Comparison of ENCODE assay signal across 25 cellular contexts in the genomic region with DNA sequence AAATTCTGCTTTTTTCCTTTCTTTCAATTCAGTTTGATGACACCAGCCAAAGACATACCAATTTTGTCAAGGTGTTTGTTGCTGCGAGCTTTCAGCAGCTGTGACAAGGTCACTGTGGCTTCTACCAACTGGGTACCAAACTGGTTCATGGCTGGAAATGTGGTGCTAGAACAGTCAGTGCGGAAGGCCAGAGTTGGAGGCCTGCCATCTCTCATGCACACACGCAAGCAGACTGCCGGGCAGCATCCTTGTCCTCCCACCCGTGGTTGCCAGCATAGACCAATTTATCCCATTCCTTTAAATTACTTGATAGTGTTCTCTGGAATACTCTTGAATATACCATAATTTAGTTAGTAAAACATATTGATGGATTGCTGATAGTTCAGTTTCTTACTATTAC.
DNase-seq lines count a peak whose midpoint lies in the region; ATAC-seq and TF ChIP-seq lines count a peak whose summit lies in the region.
"Had no signal": no experiment of that assay in that cellular context is flagged by ENCODE, and none has a peak within 500 bp of the region (broad histone marks: within the 10 kb centered on the region; RNA-seq: fewer than 3 reads in every experiment).

No MANE protein-coding gene starts in this region.

- no peak for TF ChIP-seq POLR2A in body of pancreas (IDR thresholded peaks at IDR 0.05)

- ATAC-seq in Right ventricle myocardium inferior, result peak; percentile 39
- peak; percentile 63 for ATAC-seq in left ventricle myocardium superior
- no peak for ATAC-seq in body of pancreas
- ATAC-seq: GM12878, HCT116, HepG2, PC-3 had no signal

- WGBS in body of pancreas, 2 donors, result 93 to 95% methylated on average over 5 of the region's 5 CpGs

- H3K36me3 ChIP-seq in right atrium auricular region (no peaks in the 10 kb centered on the region), body of pancreas (replicated peaks in 1 of 2; ENCODE audit: insufficient read depth in 1 of 2, low read depth in 2 of 2) (no peaks in the 10 kb centered on the region)

- peaks cover 0 to 5% (median 0%) of the 10 kb centered on the region in 7 donors for H3K9me3 Mint-ChIP-seq in CD14-positive monocyte
- H3K9me3 Mint-ChIP-seq: CD4-positive, CD25-positive, alpha-beta regulatory T cell had no signal

- H3K27ac ChIP-seq in right atrium auricular region (no peak overlapping the region), dorsolateral prefrontal cortex (peak overlapping the region in 19 of 59 donors; percentile 3 to 97 (median 94)), body of pancreas (no peak overlapping the region)
- H3K27ac ChIP-seq: 22Rv1 had no signal

- H3K4me1 Mint-ChIP-seq in CD14-positive monocyte, result no peaks in the 10 kb centered on the region

- H3K9me3 ChIP-seq in right atrium auricular region, result no peaks in the 10 kb centered on the region
- no peaks in the 10 kb centered on the region for H3K9me3 ChIP-seq in body of pancreas

- H3K4me1 ChIP-seq in right atrium auricular region (no peaks in the 10 kb centered on the region), body of pancreas (no peaks in the 10 kb centered on the region)

- H3K4me3 ChIP-seq in right atrium auricular region (no peak overlapping the region), dorsolateral prefrontal cortex (no peak overlapping the region), body of pancreas (no peak overlapping the region)
- H3K4me3 ChIP-seq: GM12878, K562 had no signal

- H3K4me3 Mint-ChIP-seq in CD14-positive monocyte, result no peak overlapping the region
- H3K4me3 Mint-ChIP-seq: CD4-positive, CD25-positive, alpha-beta regulatory T cell had no signal

- DNase-seq in Right ventricle myocardium inferior (ENCODE audit: missing footprints) (no peak), right atrium auricular region (ENCODE audit: low spot score) (no peak), dorsolateral prefrontal cortex (peak in 8 of 10 donors; percentile 29 to 83 (median 40)), left ventricle myocardium superior (peak; percentile 61), superior temporal gyrus (ENCODE audit: extremely low spot score) (peak; percentile 44), CD14-positive monocyte (ENCODE audit: low spot score) (no peak), body of pancreas (no peak)
- DNase-seq in activated naive CD4-positive, alpha-beta T cell treated with Interleukin-2 at 50 U/mL for 16 hours, result no peak
- DNase-seq: CD4-positive, CD25-positive, alpha-beta regulatory T cell; GDM1; Kasumi-1; MV-4-11; NCI-H1105; NCI-H1436 treated with DMSO at 0.1 percent for 48 hours; NCI-H187 treated with DMSO at 0.1 percent for 48 hours; NCI-H2107; NCI-H524; NCI-H774; NK-92 treated with Interleukin-12 subunit alpha and Interleukin-12 subunit beta, amount 100 ng/mL, for 24 hours; PC-3 had no signal

- intact Hi-C loops in Right ventricle myocardium inferior (cut with DNase I) (no loop called here), dorsolateral prefrontal cortex (cut with DNase I) (loop anchor here in 1 of 2 donors (10.0 kb wide), 1 partner anchor 103 kb away; no protein-coding TSS in a partner anchor), left ventricle myocardium superior (cut with micrococcal nuclease) (no loop called here), CD14-positive monocyte (cut with micrococcal nuclease) (no loop called here), body of pancreas (cut with DNase I) (no loop called here)

- H3K27me3 Mint-ChIP-seq in CD14-positive monocyte (ENCODE audit: low read depth in 3 of 3), result no peaks in the 10 kb centered on the region
- H3K27me3 Mint-ChIP-seq: CD4-positive, CD25-positive, alpha-beta regulatory T cell had no signal

- no peaks in the 10 kb centered on the region for H3K27me3 ChIP-seq in right atrium auricular region
- H3K27me3 ChIP-seq in dorsolateral prefrontal cortex, result no peaks in the 10 kb centered on the region
- H3K27me3 ChIP-seq in body of pancreas, result no peaks in the 10 kb centered on the region

- H3K36me3 Mint-ChIP-seq in CD14-positive monocyte, result no peaks in the 10 kb centered on the region

- no peak for TF ChIP-seq CTCF in right atrium auricular region (IDR thresholded peaks at IDR 0.05)
- TF ChIP-seq CTCF in dorsolateral prefrontal cortex (IDR thresholded peaks at IDR 0.05 in 54 of 56, conservative IDR thresholded peaks at IDR 0.05 in 2 of 56; ENCODE audit: low read depth in 1 of 56, partially characterized antibody in 56 of 56), result no peak
- no peak for TF ChIP-seq CTCF in CD14-positive monocyte (IDR thresholded peaks at IDR 0.05)
- TF ChIP-seq CTCF in body of pancreas (IDR thresholded peaks at IDR 0.05), result no peak

- H3K27ac Mint-ChIP-seq in CD14-positive monocyte, result no peak overlapping the region
- H3K27ac Mint-ChIP-seq: CD4-positive, CD25-positive, alpha-beta regulatory T cell had no signal

Comparison
In these comparisons a context has a peak if more than half of its experiments do, and no peak if none do; other contexts are left out.
1. DNase-seq: peak in dorsolateral prefrontal cortex (8 of 10), left ventricle myocardium superior (single experiment) and superior temporal gyrus (single experiment); none in Right ventricle myocardium inferior (single experiment), right atrium auricular region (single experiment), CD14-positive monocyte (single experiment), body of pancreas (0 of 4) and activated naive CD4-positive, alpha-beta T cell treated with Interleukin-2 at 50 U/mL for 16 hours (single experiment).